Comparison of ENCODE assay signal across 1 cellular context in genomic region chr17:42913527-42913926, GRCh38.
TF ChIP-seq lines count a peak whose summit lies in the region.

No MANE protein-coding gene starts in this region.

TF ChIP-seq in HEK293, 187 proteins besides CTCF, POLR2A, EP300 and RAD21:
- TF ChIP-seq BCL11B (tag by site-specific recombination; IDR thresholded peaks at IDR 0.05; ENCODE audit: low read depth), result no peak
- TF ChIP-seq ZEB2 (tag by site-specific recombination; IDR thresholded peaks at IDR 0.05), result no peak
- TF ChIP-seq ZNF843 (tag by site-specific recombination; IDR thresholded peaks at IDR 0.05), result no peak
- TF ChIP-seq ZNF670 (tag by site-specific recombination; IDR thresholded peaks at IDR 0.05; ENCODE audit: low read depth), result no peak
- peak; percentile 63 for TF ChIP-seq ZBTB17 (tag by site-specific recombination; IDR thresholded peaks at IDR 0.05)
